Comparison of ENCODE assay signal across 10 cellular contexts in the genomic region with DNA sequence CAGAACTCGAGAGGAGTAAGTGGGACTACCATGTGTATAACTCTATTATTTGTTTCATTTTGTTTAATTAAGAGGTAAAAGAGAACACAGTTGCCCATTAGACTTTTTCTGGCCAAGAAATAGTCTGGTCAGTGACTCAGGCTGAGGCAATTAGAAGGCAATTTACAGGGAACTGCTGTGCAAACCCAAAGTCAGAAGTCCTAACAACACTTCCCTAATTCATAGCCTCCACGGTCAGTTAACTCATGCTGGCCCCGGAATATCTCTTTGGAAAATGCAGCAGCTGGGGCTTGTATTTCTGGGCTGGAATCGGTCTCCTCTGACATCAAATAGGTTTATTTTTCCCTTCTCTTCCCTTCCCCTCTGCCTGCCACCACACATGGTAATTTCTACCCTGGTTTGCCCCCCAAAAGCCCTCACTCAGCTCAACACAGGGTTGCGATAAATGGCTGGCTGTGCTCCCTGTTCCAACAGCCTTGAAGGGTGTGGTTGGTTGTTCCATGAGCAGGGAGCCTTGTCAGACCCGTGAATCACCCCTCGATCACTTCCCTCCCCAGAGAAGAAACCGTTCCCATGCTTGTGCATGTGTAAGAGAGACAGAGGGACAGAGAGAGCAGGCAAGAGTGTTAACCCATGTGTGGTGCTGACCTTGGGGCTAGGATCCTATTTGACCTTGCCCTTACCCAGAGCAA. TPM values are rescaled to one million over a fixed set of nuclear protein-coding genes. Genes with fewer than 3 reads are reported as not detected.
DNase-seq lines count a peak whose midpoint lies in the region; ATAC-seq and TF ChIP-seq lines count a peak whose summit lies in the region.
"Had no signal": no experiment of that assay in that cellular context is flagged by ENCODE, and none has a peak within 500 bp of the region (broad histone marks: within the 10 kb centered on the region; RNA-seq: fewer than 3 reads in every experiment).

No MANE protein-coding gene starts in this region.

- peak overlapping the region; percentile 64 for H3K27ac ChIP-seq in IMR-90 (ENCODE audit: insufficient read depth, low read length)
- peak overlapping the region; percentile 73 for H3K27ac ChIP-seq in suprapubic skin
- no peak overlapping the region for H3K27ac ChIP-seq in OCI-LY7 (ENCODE audit: low read depth, low read length, poor library complexity, severe bottlenecking)

- H2BK5ac ChIP-seq in IMR-90 (ENCODE audit: low read depth, low read length, poor library complexity, severe bottlenecking): peak overlapping the region; percentile 82

- TF ChIP-seq RAD21 in IMR-90 (IDR thresholded peaks at IDR 0.05; ENCODE audit: low read length): no peak

- H3K27me3 ChIP-seq in IMR-90 (ENCODE audit: control insufficient read depth, insufficient read depth, low read length) (no peaks in the 10 kb centered on the region), suprapubic skin (no peaks in the 10 kb centered on the region)

- H3K23ac ChIP-seq in IMR-90 (ENCODE audit: low read depth, low read length): peak overlapping the region; percentile 65; the same call in 1 of the 2 replicates

- POLR2A ChIA-PET in IMR-90 (lab: Charles Lee; ENCODE audit: unreplicated experiment): no interaction called here
- POLR2A ChIA-PET in OCI-LY7 (lab: Charles Lee): interaction anchor here (0.6 kb wide), 1 partner anchor 41 kb away, joined by 3 read pairs; no protein-coding TSS in a partner anchor

- BruUV-seq in IMR-90 (replicated peaks; lab: Mats Ljungman, UMichigan) (no TSS peak), OCI-LY7 (replicated peaks; lab: Mats Ljungman, UMichigan) (no TSS peak)

- no peak overlapping the region for H4K5ac ChIP-seq in IMR-90 (ENCODE audit: low read depth, low read length)

- H3K9me3 ChIP-seq in IMR-90 (ENCODE audit: control insufficient read depth, insufficient read depth, low read length) (no peaks in the 10 kb centered on the region), suprapubic skin (no peaks in the 10 kb centered on the region), OCI-LY7 (ENCODE audit: low read length) (no peaks in the 10 kb centered on the region)

- peak overlapping the region; percentile 74 for H3K4ac ChIP-seq in IMR-90 (ENCODE audit: low read depth, low read length)

- peak overlapping the region; percentile 58 for H2BK20ac ChIP-seq in IMR-90 (ENCODE audit: low read depth, low read length)

- H2AK9ac ChIP-seq in IMR-90 (replicated peaks; ENCODE audit: low read depth, low read length, poor library complexity): peak overlapping the region; percentile 65

- H4K20me1 ChIP-seq in IMR-90 (ENCODE audit: insufficient read depth, low read length): peaks cover 13% of the 10 kb centered on the region; the same call in 1 of the 2 replicates
- no peaks in the 10 kb centered on the region for H4K20me1 ChIP-seq in OCI-LY7 (ENCODE audit: insufficient read depth, low read length)

- H3K56ac ChIP-seq in IMR-90 (ENCODE audit: extremely low read depth, insufficient read depth, low read length): peak overlapping the region; percentile 68; the same call in 1 of the 2 replicates

- H3K18ac ChIP-seq in IMR-90 (ENCODE audit: low read depth, low read length): peak overlapping the region; percentile 12

- peak overlapping the region; percentile 40; the same call in 1 of the 2 replicates for H3K9ac ChIP-seq in IMR-90 (ENCODE audit: low read depth, low read length)

- peak overlapping the region; percentile 45; the same call in 1 of the 3 replicates for H2BK15ac ChIP-seq in IMR-90 (ENCODE audit: low read depth, low read length)

- DNase-seq in IMR-90 (peak; percentile 93), astrocyte of the hippocampus (ENCODE audit: low read depth, low spot score) (peak; percentile 80), iris pigment epithelial cell (ENCODE audit: low read depth) (peak; percentile 92), suprapubic skin (ENCODE audit: low spot score in 2 of 2) (peak in 1 of 2 donors; percentile 79), OCI-LY7 (ENCODE audit: low spot score) (no peak), DMS153 (lab: John Stamatoyannopoulos, UW) (no peak), amygdala (lab: John Stamatoyannopoulos, UW) (no peak)
- DNase-seq: mesendoderm; stimulated activated naive CD8-positive, alpha-beta T cell treated with anti-CD3 and anti-CD28 coated beads, Interleukin-15, Interleukin-2, amounts not matched to agents 100 U/mL and 50 U/mL, for 24 hours had no signal

- no peak for TF ChIP-seq CTCF in IMR-90 (conservative IDR thresholded peaks at IDR 0.05; ENCODE audit: low read depth, low read length)
- no peak for TF ChIP-seq CTCF in suprapubic skin (IDR thresholded peaks at IDR 0.05)
- TF ChIP-seq CTCF in OCI-LY7 (conservative IDR thresholded peaks at IDR 0.05; ENCODE audit: low read length): no peak

- peak overlapping the region; percentile 50 for H4K91ac ChIP-seq in IMR-90 (ENCODE audit: insufficient read depth, low read depth, low read length)

- peaks cover 20 to 78% of the 10 kb centered on the region in 2 experiments; a peak in 3 of 4 replicates for H3K79me1 ChIP-seq in IMR-90 (ENCODE audit: low read depth in 1 of 2, low read length in 2 of 2)

- ATAC-seq in IMR-90 (ENCODE audit: low read depth): peak; percentile 68
- no peak for ATAC-seq in HG03175 (IDR thresholded peaks at IDR 0.05; ENCODE audit: unreplicated experiment)
- ATAC-seq: stimulated activated naive CD8-positive, alpha-beta T cell treated with anti-CD3 and anti-CD28 coated beads, Interleukin-15, Interleukin-2, amounts not matched to agents 100 U/mL and 50 U/mL, for 24 hours had no signal

- H3K9me2 ChIP-seq in OCI-LY7 (ENCODE audit: insufficient read depth, low read length): no peaks in the 10 kb centered on the region

- peak overlapping the region; percentile 7 to 74 for H4K8ac ChIP-seq in IMR-90 (ENCODE audit: low read depth in 2 of 2, low read length in 2 of 2)

- no peaks in the 10 kb centered on the region for H3K79me2 ChIP-seq in OCI-LY7 (ENCODE audit: insufficient read depth, low read depth, low read length)

- peak overlapping the region; percentile 79 for H3K14ac ChIP-seq in IMR-90 (replicated peaks; ENCODE audit: low read depth, low read length)

- H3K4me2 ChIP-seq in IMR-90 (ENCODE audit: low read depth, low read length) (peak overlapping the region; percentile 71), OCI-LY7 (ENCODE audit: low read length) (no peak overlapping the region)

- peaks cover 32% of the 10 kb centered on the region for H3K4me1 ChIP-seq in IMR-90 (ENCODE audit: control insufficient read depth, insufficient read depth, low read length)
- peaks cover 78% of the 10 kb centered on the region for H3K4me1 ChIP-seq in suprapubic skin
- H3K4me1 ChIP-seq in OCI-LY7 (ENCODE audit: insufficient read depth, low read length, poor library complexity, severe bottlenecking): peaks cover 30% of the 10 kb centered on the region

- TF ChIP-seq EP300 in suprapubic skin (IDR thresholded peaks at IDR 0.05): no peak

- CTCF ChIA-PET in IMR-90 (lab: Yijun Ruan, JAX): interaction anchor here (0.5 kb wide), 1 partner anchor 328 kb away, joined by 3 read pairs; no protein-coding TSS in a partner anchor
- CTCF ChIA-PET in OCI-LY7 (lab: Charles Lee; ENCODE audit: unreplicated experiment): no interaction called here

- peak overlapping the region; percentile 16; the same call in 1 of the 2 replicates for H3K4me3 ChIP-seq in IMR-90 (ENCODE audit: insufficient read depth, low read depth, low read length)
- H3K4me3 ChIP-seq in suprapubic skin: peak overlapping the region; percentile 12
- no peak overlapping the region for H3K4me3 ChIP-seq in OCI-LY7 (ENCODE audit: low read depth, low read length, poor library complexity, severe bottlenecking)

- peak overlapping the region; percentile 81; the same call in 1 of the 2 replicates for H2AK5ac ChIP-seq in IMR-90 (ENCODE audit: low read depth, low read length)

- H3K36me3 ChIP-seq in IMR-90 (ENCODE audit: control insufficient read depth, insufficient read depth, low read length): no peaks in the 10 kb centered on the region
- no peaks in the 10 kb centered on the region for H3K36me3 ChIP-seq in suprapubic skin
- H3K36me3 ChIP-seq in OCI-LY7 (ENCODE audit: insufficient read depth, low read length): no peaks in the 10 kb centered on the region

- H2BK120ac ChIP-seq in IMR-90 (ENCODE audit: low read depth, low read length): peak overlapping the region; percentile 83

- in situ Hi-C loops in IMR-90 (cut with MboI; ENCODE audit: low sequenced_read_pairs): loop anchor here (10.0 kb wide), 1 partner anchor 255 kb away; no protein-coding TSS in a partner anchor

- WGBS in IMR-90 (ENCODE audit: extremely low coverage in 2 of 2, insufficient read length in 1 of 2), 2 experiments: 6% methylated on average over 3 of the region's 8 CpGs; no CpG with 5 or more reads in 1 of the 2 experiments
- 22% methylated on average over 8 of the region's 8 CpGs for WGBS in suprapubic skin

- peaks cover 29% of the 10 kb centered on the region for H3K9me1 ChIP-seq in IMR-90 (ENCODE audit: insufficient read depth, low read length)

- H2AFZ ChIP-seq in IMR-90 (replicated peaks; ENCODE audit: low read length, poor library complexity) (peak overlapping the region; percentile 74), OCI-LY7 (ENCODE audit: low read length) (no peak overlapping the region)

- intact Hi-C loops in IMR-90 (cut with micrococcal nuclease) (loop anchor here (5.0 kb wide), 1 partner anchor 78 kb away; no protein-coding TSS in a partner anchor), OCI-LY7 (cut with micrococcal nuclease; ENCODE audit: unreplicated experiment) (loop anchor here (10.0 kb wide), 1 partner anchor 255 kb away; no protein-coding TSS in a partner anchor)

- peak; percentile 73 for TF ChIP-seq POLR2A in IMR-90 (IDR thresholded peaks at IDR 0.05; ENCODE audit: low read depth, low read length)
- TF ChIP-seq POLR2A in suprapubic skin (IDR thresholded peaks at IDR 0.05): no peak

- dilution Hi-C loops in IMR-90 (cut with HindIII; ENCODE audit: low sequenced_read_pairs, unreplicated experiment): loop anchor here (25.0 kb wide), 1 partner anchor 138 kb away; no protein-coding TSS in a partner anchor

TF ChIP-seq in IMR-90, 13 proteins besides CTCF, POLR2A, EP300 and RAD21 (continues in another document):
- TF ChIP-seq MAZ (IDR thresholded peaks at IDR 0.05; ENCODE audit: borderline replicate concordance, low read depth, low read length) (peak; percentile 5; the same call in 1 of the 2 replicates), MXI1 (IDR thresholded peaks at IDR 0.05; ENCODE audit: borderline replicate concordance, low read depth, low read length) (peak; percentile 52; the same call in 1 of the 2 replicates)

RNA-seq across cellular contexts. Expression of gene SH3PXD2A, which starts 5.3 kb away (rescaled TPM):
- 6.3 and 6.7 TPM in 2 replicates for total RNA-seq in IMR-90 (2012; rRNA removed)
- polyA plus RNA-seq in IMR-90 (2012; rRNA removed): 23.0 and 26.3 TPM in 2 replicates
- polyA plus RNA-seq in IMR-90 (2012; cell fraction: cytosol; rRNA removed): 10.2 and 16.7 TPM in 2 replicates
- 51.9 and 61.4 TPM in 2 replicates for polyA plus RNA-seq in IMR-90 (2012; cell fraction: nucleus; rRNA removed; ENCODE audit: low replicate concordance)
- 10 to 100 TPM; 55.7 to 71.8 (median 66.8) TPM for total RNA-seq in suprapubic skin
- 0.85 and 1.3 TPM in 2 replicates for total RNA-seq in OCI-LY7 (2014; rRNA removed; shearing (Covaris generic))
- 5.8 and 5.9 TPM in 2 replicates for total RNA-seq in OCI-LY7 (2022)

Comparison
In these comparisons a context has a peak if more than half of its experiments do, and no peak if none do; other contexts are left out.
1. DNase-seq: peak in IMR-90 (single experiment), astrocyte of the hippocampus (single experiment) and iris pigment epithelial cell (single experiment); none in OCI-LY7 (single experiment), DMS153 (single experiment) and amygdala (0 of 56).